In genomic region chr9:129885670-129886106, GRCh38 we compare ENCODE assay signal across 8 cellular contexts. TPM values are rescaled to one million over a fixed set of nuclear protein-coding genes. Genes with fewer than 3 reads are reported as not detected.
A peak's percentile ranks its signal among the peaks of the same experiment; 100 is the strongest.
DNase-seq lines count a peak whose midpoint lies in the region; ATAC-seq, FAIRE-seq and TF ChIP-seq lines count a peak whose summit lies in the region.

No MANE protein-coding gene starts in this region.

- peaks cover 50 to 62% of the 10 kb centered on the region in 2 experiments for H3K4me1 ChIP-seq in K562 (replicated peaks in 1 of 2; ENCODE audit: control insufficient read depth in 2 of 2, insufficient read depth in 2 of 2, low read length in 2 of 2)
- H3K4me1 ChIP-seq in iPS-18a (ENCODE audit: control insufficient read depth, low read depth, low read length) = peaks cover 29% of the 10 kb centered on the region

- H2AFZ ChIP-seq in K562 (ENCODE audit: low read depth, low read length) = peak overlapping the region; percentile 87

- H3K27me3 ChIP-seq in K562 (ENCODE audit: control insufficient read depth in 2 of 2, insufficient read depth in 2 of 2, low read length in 2 of 2) (no peaks in the 10 kb centered on the region), iPS-18a (ENCODE audit: control insufficient read depth, insufficient read depth, low read length) (no peaks in the 10 kb centered on the region)

- TF ChIP-seq CTCF in K562 (IDR thresholded peaks at IDR 0.05 in 2 of 3, conservative IDR thresholded peaks at IDR 0.05 in 1 of 3; ENCODE audit: insufficient read depth in 2 of 3, low read depth in 1 of 3, low read length in 3 of 3) = peak; percentile 99 to 100 (median 100)

- peaks cover 24% of the 10 kb centered on the region for H3K36me3 ChIP-seq in K562 (ENCODE audit: control insufficient read depth, insufficient read depth, low read length)
- no peaks in the 10 kb centered on the region for H3K36me3 ChIP-seq in iPS-18a (ENCODE audit: control insufficient read depth, low read depth, low read length)

- no peaks in the 10 kb centered on the region for H3K9me3 ChIP-seq in K562 (replicated peaks; ENCODE audit: control insufficient read depth, insufficient read depth, low read depth, low read length)
- no peaks in the 10 kb centered on the region for H3K9me3 ChIP-seq in iPS-18a (ENCODE audit: control insufficient read depth, low read depth, low read length)

- in situ Hi-C loops in K562 (cut with MboI) = loop anchor here (10.0 kb wide), 1 partner anchor 1561 kb away; the partner anchor contains the start of genes COQ4 and TRUB2

- peak; percentile 75 for TF ChIP-seq EP300 in K562 (IDR thresholded peaks at IDR 0.05; ENCODE audit: low read length)

- intact Hi-C loops in K562 (cut with micrococcal nuclease) = loop anchor here (1.0 to 10.0 kb wide), 10 partner anchors 51 to 1725 kb away; partner anchors contain the start of genes ASB6, BBLN, C9orf78 and GPR107

- H3K79me2 ChIP-seq in K562 (ENCODE audit: control insufficient read depth, insufficient read depth, low read length) = peaks cover 34% of the 10 kb centered on the region

- H3K9ac ChIP-seq in K562 (ENCODE audit: insufficient read depth in 1 of 2, low read depth in 2 of 2, low read length in 2 of 2) (peak overlapping the region; percentile 94 to 95), iPS-18a (ENCODE audit: low read length) (peak overlapping the region; percentile 6)

- peak overlapping the region; percentile 48 for H3K4me3 ChIP-seq in K562
- peak overlapping the region; percentile 31 for H3K4me3 ChIP-seq in iPS-18a (ENCODE audit: low read length)
- peak overlapping the region; percentile 3 for H3K4me3 ChIP-seq in skeletal muscle cell (ENCODE audit: low read depth, low read length)

- POLR2A ChIA-PET in K562 (lab: Yijun Ruan, JAX) = interaction anchor here (0.6 to 2.9 kb wide), 11 partner anchors 9 to 1545 kb away, joined by 3 to 18 read pairs (median 3); partner anchors contain the start of gene GPR107

- peak; percentile 81 for ATAC-seq in K562

- no peak for TF ChIP-seq POLR2A in K562 (conservative IDR thresholded peaks at IDR 0.05)

- H3K4me2 ChIP-seq in K562 (ENCODE audit: insufficient read depth, low read length) = peak overlapping the region; percentile 95

- CTCF ChIA-PET in K562 (lab: Yijun Ruan, JAX; ENCODE audit: low intra/inter-chr PET ratio) = interaction anchor here (0.6 to 3.2 kb wide), 7 partner anchors 167 to 1591 kb away, joined by 3 to 27 read pairs (median 4); no protein-coding TSS in a partner anchor

- 0% methylated on average over 27 of the region's 27 CpGs for WGBS in K562 (ENCODE audit: insufficient coverage, low coverage, missing lambda C conversion rate)

- DNase-seq in DMS79 treated with DMSO at 0.1 percent for 48 hours (lab: John Stamatoyannopoulos, UW) (peak; percentile 79), HCEC 1CT (peak; percentile 90), NCI-H146 (lab: John Stamatoyannopoulos, UW) (peak; percentile 78), UCSD-AML1 (lab: John Stamatoyannopoulos, UW; ENCODE audit: unreplicated experiment) (peak; percentile 96), K562 (ENCODE audit: extremely low read depth in 1 of 4, low spot score in 3 of 4) (peak; percentile 95 to 99 (median 96)), skeletal muscle cell (ENCODE audit: low read depth) (peak; percentile 68), NCI-H2227 (lab: John Stamatoyannopoulos, UW; ENCODE audit: unreplicated experiment) (no peak)

- H4K20me1 ChIP-seq in K562 (replicated peaks; ENCODE audit: control insufficient read depth, insufficient read depth, low read length) = no peaks in the 10 kb centered on the region

- H3K27ac ChIP-seq in K562 (ENCODE audit: extremely low read depth, low read depth, low read length) (peak overlapping the region; percentile 91), iPS-18a (ENCODE audit: low read length) (no peak overlapping the region)

- peak; percentile 98 for TF ChIP-seq RAD21 in K562 (CRISPR knock-in tag; conservative IDR thresholded peaks at IDR 0.05 in 1 of 2, IDR thresholded peaks at IDR 0.05 in 1 of 2)

- no TSS peak for BruUV-seq in K562 (replicated peaks; lab: Mats Ljungman, UMichigan)

- peak; percentile 74 for FAIRE-seq in K562 (lab: Jason Lieb, UNC)

- no peaks in the 10 kb centered on the region for H3K9me1 ChIP-seq in K562 (ENCODE audit: control insufficient read depth, insufficient read depth, low read length)

TF ChIP-seq in K562, 482 proteins besides CTCF, POLR2A, EP300 and RAD21 (continues in another document):
- no peak for TF ChIP-seq ZNF41 (CRISPR knock-in tag; conservative IDR thresholded peaks at IDR 0.05)
- 0 out of 4 replicates have a peak, but pooled peaks of 1 of the 2 experiments have one; percentile 4 for TF ChIP-seq FOXA3 (CRISPR knock-in tag; conservative IDR thresholded peaks at IDR 0.05 in 1 of 2, IDR thresholded peaks at IDR 0.05 in 1 of 2)
- TF ChIP-seq ZNF280A (IDR thresholded peaks at IDR 0.05; ENCODE audit: low read depth, partially characterized antibody) = no peak
- no peak for TF ChIP-seq ZBTB2 (IDR thresholded peaks at IDR 0.05)
- peak in 2 of 3 experiments; percentile 42 to 91 for TF ChIP-seq YY1 (IDR thresholded peaks at IDR 0.05; ENCODE audit: borderline replicate concordance in 1 of 3, control insufficient read depth in 1 of 3, extremely low read depth in 1 of 3, insufficient read depth in 3 of 3, insufficient read length in 1 of 3, insufficient replicate concordance in 2 of 3, low read depth in 1 of 3, low read length in 2 of 3)
- no peak for TF ChIP-seq TAF1 (IDR thresholded peaks at IDR 0.05; ENCODE audit: control insufficient read depth, extremely low read depth, insufficient read depth, low read length, severe bottlenecking)
- 0 out of 2 replicates have a peak, but pooled peaks have one; percentile 28 for TF ChIP-seq RBM14 (IDR thresholded peaks at IDR 0.05; ENCODE audit: borderline replicate concordance, insufficient read depth, low read depth, low read length)
- peak; percentile 92 for TF ChIP-seq FIP1L1 (IDR thresholded peaks at IDR 0.05; ENCODE audit: low read depth, low read length, poor library complexity, severe bottlenecking)

RNA-seq across cellular contexts. Expression of gene USP20, which starts 50.4 kb away (rescaled TPM):
- 152 and 399 TPM in 2 replicates for total RNA-seq in K562 (2011; cell fraction: chromatin; rRNA removed; ENCODE audit: low replicate concordance)
- total RNA-seq in K562 (2011; cell fraction: nucleolus; rRNA removed) = 296 and 299 TPM in 2 replicates
- 160 and 192 TPM in 2 replicates for total RNA-seq in K562 (2011; cell fraction: nucleoplasm; rRNA removed)
- total RNA-seq in K562 (2014; rRNA removed) (77.0 and 115 TPM in 2 replicates), K562 (2014; rRNA removed; fragmentation: Illumina TruSeq; extraction: Trizol) (20.6 and 22.0 TPM in 2 replicates), K562 (2015; rRNA removed; fragmentation: Illumina TruSeq; extraction: Trizol) (41.3 and 44.8 TPM in 2 replicates), K562 (2021) (119 and 136 TPM in 2 replicates)
- polyA plus RNA-seq in K562 (2011; rRNA removed) (54.6 and 81.2 TPM in 2 replicates), K562 (2014; fragmentation: Illumina TruSeq; extraction: Trizol) (49.1 and 76.2 TPM in 2 replicates), K562 (2014; fragmentation: Nextera tagmentation; extraction: Ambion mirVana) (1 to 10 TPM; 1.9 to 3.2 TPM), K562 (2014; rRNA removed) (103 and 104 TPM in 2 replicates)
- 64.8 and 118 TPM in 2 replicates for polyA plus RNA-seq in K562 (2011; cell fraction: cytosol; rRNA removed)
- 369 and 565 TPM in 2 replicates for polyA plus RNA-seq in K562 (2011; cell fraction: nucleus; rRNA removed)
- polyA plus RNA-seq in K562 (2012) = 82.0 and 122 TPM in 2 replicates
- 25.8 and 37.9 TPM in 2 replicates for polyA minus RNA-seq in K562 (2011; rRNA and poly(A)+ RNA removed)
- polyA minus RNA-seq in K562 (2011; cell fraction: cytosol; rRNA and poly(A)+ RNA removed) = 39.3 and 57.6 TPM in 2 replicates
- polyA minus RNA-seq in K562 (2011; cell fraction: nucleus; rRNA and poly(A)+ RNA removed) = 82.0 and 96.4 TPM in 2 replicates

RNA-seq across cellular contexts. Expression of gene C9orf78, which starts 50.6 kb away (rescaled TPM):
- 68.6 and 74.7 TPM in 2 replicates for total RNA-seq in K562 (2011; cell fraction: chromatin; rRNA removed; ENCODE audit: low replicate concordance)
- total RNA-seq in K562 (2011; cell fraction: nucleolus; rRNA removed) = 46.6 and 51.7 TPM in 2 replicates
- 66.1 and 96.3 TPM in 2 replicates for total RNA-seq in K562 (2011; cell fraction: nucleoplasm; rRNA removed)
- total RNA-seq in K562 (2014; rRNA removed) (196 and 199 TPM in 2 replicates), K562 (2014; rRNA removed; fragmentation: Illumina TruSeq; extraction: Trizol) (199 and 240 TPM in 2 replicates), K562 (2015; rRNA removed; fragmentation: Illumina TruSeq; extraction: Trizol) (220 and 223 TPM in 2 replicates), K562 (2021) (89.0 and 94.6 TPM in 2 replicates)
- polyA plus RNA-seq in K562 (2011; rRNA removed) (109 and 202 TPM in 2 replicates), K562 (2014; fragmentation: Illumina TruSeq; extraction: Trizol) (210 and 222 TPM in 2 replicates), K562 (2014; fragmentation: Nextera tagmentation; extraction: Ambion mirVana) (100 to 1,000 TPM; 132 to 266 TPM), K562 (2014; rRNA removed) (228 and 240 TPM in 2 replicates)
- polyA plus RNA-seq in K562 (2011; cell fraction: cytosol; rRNA removed) = 59.0 and 71.4 TPM in 2 replicates
- 17.0 and 17.5 TPM in 2 replicates for polyA plus RNA-seq in K562 (2011; cell fraction: nucleus; rRNA removed)
- 93.6 and 169 TPM in 2 replicates for polyA plus RNA-seq in K562 (2012)
- 131 and 142 TPM in 2 replicates for polyA minus RNA-seq in K562 (2011; rRNA and poly(A)+ RNA removed)
- 32.3 and 42.4 TPM in 2 replicates for polyA minus RNA-seq in K562 (2011; cell fraction: cytosol; rRNA and poly(A)+ RNA removed)
- polyA minus RNA-seq in K562 (2011; cell fraction: nucleus; rRNA and poly(A)+ RNA removed) = 14.0 and 19.8 TPM in 2 replicates
